In the genomic region with DNA sequence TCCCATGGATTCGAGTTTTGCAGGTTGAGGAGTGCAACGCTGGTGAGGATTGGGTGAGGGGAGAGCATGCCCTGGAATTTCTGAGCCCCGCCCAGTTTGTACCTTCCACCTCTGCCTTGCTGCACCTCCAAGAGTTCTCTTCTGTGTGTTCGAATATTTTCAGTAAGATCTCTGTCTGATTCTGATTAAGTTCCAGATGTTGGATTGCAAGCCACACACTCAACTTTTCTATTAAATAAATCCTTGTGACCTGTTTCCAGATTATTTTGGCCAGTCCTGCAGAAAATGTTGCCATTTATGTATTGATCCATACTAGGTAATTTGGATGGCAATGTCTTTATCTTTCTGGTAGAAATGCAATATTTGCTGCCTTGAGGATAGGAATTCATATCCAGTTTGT, we compare ENCODE assay signal across 27 cellular contexts. TPM values are rescaled to one million over a fixed set of nuclear protein-coding genes. Genes with fewer than 3 reads are reported as not detected.
"Had no signal": no experiment of that assay in that cellular context is flagged by ENCODE, and none has a peak within 500 bp of the region (broad histone marks: within the 10 kb centered on the region; RNA-seq: fewer than 3 reads in every experiment).

No MANE protein-coding gene starts in this region.

- H3K9me3 ChIP-seq: left ventricle myocardium inferior, mucosa of descending colon, ovary, right atrium auricular region, right lobe of liver, stomach, testis, thyroid gland, transverse colon, upper lobe of left lung, vagina had no signal

- H3K4me1 ChIP-seq: left ventricle myocardium inferior, right atrium auricular region, right lobe of liver, stomach, testis, thyroid gland, transverse colon, vagina had no signal

- H3K27me3 ChIP-seq: ovary, right atrium auricular region, right lobe of liver, stomach, testis, thyroid gland, transverse colon, upper lobe of left lung, vagina had no signal

- H3K4me3 Mint-ChIP-seq: naive thymus-derived CD4-positive, alpha-beta T cell; natural killer cell treated with Interleukin-12 subunit alpha and Interleukin-12 subunit beta and Interleukin-15 and Interleukin-18, amount 100 ng/mL, for 72 hours; stimulated activated memory B cell treated with anti-CD40 and anti-IgM and Interleukin-4, amounts not matched to agents 10 μg/mL and 1 μg/mL and 100 μg/mL, for 72 hours had no signal

- DNase-seq: islet precursor cell; left ventricle myocardium inferior; midbrain; mucosa of descending colon; naive thymus-derived CD4-positive, alpha-beta T cell; ovary; right lobe of liver; stimulated activated CD4-positive, alpha-beta T cell treated with anti-CD3 and anti-CD28 coated beads, Interleukin-1b, Interleukin-23, amount 100 ng/mL, for 48 hours; stimulated activated CD4-positive, alpha-beta T cell treated with anti-CD3 and anti-CD28 coated beads, Interleukin-2, amount 100 ng/mL, for 48 hours; stimulated activated CD4-positive, alpha-beta T cell treated with anti-CD3 and anti-CD28 coated beads, Interleukin-4, amount 100 ng/mL, for 4 hours; stimulated activated naive CD8-positive, alpha-beta T cell treated with anti-CD3 and anti-CD28 coated beads, Interleukin-15, Interleukin-2, amounts not matched to agents 100 U/mL and 50 U/mL, for 24 hours; stomach; testis; thyroid gland; transverse colon; upper lobe of left lung had no signal

- H3K27me3 Mint-ChIP-seq: progenitor cell of endocrine pancreas; stimulated activated memory B cell treated with anti-CD40 and anti-IgM and Interleukin-4, amounts not matched to agents 10 μg/mL and 1 μg/mL and 100 μg/mL, for 72 hours had no signal

- H3K27ac Mint-ChIP-seq: natural killer cell treated with Interleukin-12 subunit alpha and Interleukin-12 subunit beta and Interleukin-15 and Interleukin-18, amount 100 ng/mL, for 72 hours; progenitor cell of endocrine pancreas; stimulated activated memory B cell treated with anti-CD40 and anti-IgM and Interleukin-4, amounts not matched to agents 10 μg/mL and 1 μg/mL and 100 μg/mL, for 72 hours had no signal

- H3K4me3 ChIP-seq: left ventricle myocardium inferior, lung, mucosa of descending colon, ovary, right atrium auricular region, right lobe of liver, smooth muscle cell, stomach, testis, thyroid gland, transverse colon, upper lobe of left lung, vagina had no signal

- H3K36me3 ChIP-seq: left ventricle myocardium inferior, ovary, right atrium auricular region, right lobe of liver, stomach, thyroid gland, transverse colon, upper lobe of left lung, vagina had no signal

- H3K4me2 ChIP-seq: smooth muscle cell had no signal

- ATAC-seq: mucosa of descending colon; naive thymus-derived CD4-positive, alpha-beta T cell; natural killer cell treated with Interleukin-12 subunit alpha and Interleukin-12 subunit beta and Interleukin-15 and Interleukin-18, amount 100 ng/mL, for 72 hours; right lobe of liver; stimulated activated memory B cell treated with anti-CD40 and anti-IgM and Interleukin-4, amounts not matched to agents 10 μg/mL and 1 μg/mL and 100 μg/mL, for 72 hours; stimulated activated naive CD8-positive, alpha-beta T cell treated with anti-CD3 and anti-CD28 coated beads, Interleukin-15, Interleukin-2, amounts not matched to agents 100 U/mL and 50 U/mL, for 24 hours had no signal

- H3K9me3 Mint-ChIP-seq: natural killer cell treated with Interleukin-12 subunit alpha and Interleukin-12 subunit beta and Interleukin-15 and Interleukin-18, amount 100 ng/mL, for 72 hours; stimulated activated memory B cell treated with anti-CD40 and anti-IgM and Interleukin-4, amounts not matched to agents 10 μg/mL and 1 μg/mL and 100 μg/mL, for 72 hours had no signal

- H3K36me3 Mint-ChIP-seq: natural killer cell treated with Interleukin-12 subunit alpha and Interleukin-12 subunit beta and Interleukin-15 and Interleukin-18, amount 100 ng/mL, for 72 hours; stimulated activated memory B cell treated with anti-CD40 and anti-IgM and Interleukin-4, amounts not matched to agents 10 μg/mL and 1 μg/mL and 100 μg/mL, for 72 hours had no signal

- H3K27ac ChIP-seq: left ventricle myocardium inferior, ovary, right atrium auricular region, right lobe of liver, stomach, testis, thyroid gland, transverse colon, upper lobe of left lung, vagina had no signal

RNA-seq across cellular contexts. Expression of gene IL31RA, which starts 54.1 kb away (rescaled TPM):
- total RNA-seq: mesenteric fat pad, omental fat pad, right lobe of liver, thyroid gland, transverse colon, vagina had no signal
- polyA plus RNA-seq: naive thymus-derived CD4-positive, alpha-beta T cell; neural cell; stomach; urinary bladder had no signal
